Comparison of ENCODE assay signal across 37 cellular contexts in genomic region chr17:56823848-56824247, GRCh38.
"Had no signal": no experiment of that assay in that cellular context is flagged by ENCODE, and none has a peak within 500 bp of the region (broad histone marks: within the 10 kb centered on the region; RNA-seq: fewer than 3 reads in every experiment).

No MANE protein-coding gene starts in this region.

- H3K4me2 ChIP-seq: KMS-11 had no signal

- H3K9me3 ChIP-seq: ascending aorta, SJCRH30 had no signal

- DNase-seq: activated CD4-positive, alpha-beta T cell treated with anti-CD3 and anti-CD28 coated beads for 1 hour; activated CD4-positive, alpha-beta T cell treated with anti-CD3 and anti-CD28 coated beads for 48 hours; activated CD4-positive, CD25-positive, alpha-beta regulatory T cell; activated CD8-positive, alpha-beta T cell treated with anti-CD3 and anti-CD28 coated beads for 36 hours; activated gamma-delta T cell; activated naive CD4-positive, alpha-beta T cell treated with Interleukin-2 at 50 U/mL for 16 hours; activated naive CD8-positive, alpha-beta T cell treated with anti-CD3 and anti-CD28 coated beads, Interleukin-2, amount 10 ng/mL, durations not matched to agents 7 days and 5 days; activated T-cell treated with anti-CD3 and anti-CD28 coated beads, Interleukin-2, amount 50 U/mL, for 1 hour; activated T-cell treated with anti-CD3 and anti-CD28 coated beads, Interleukin-2, amount 50 U/mL, for 72 hours; amygdala; MM.1S; MV-4-11; NCI-H1092; NCI-H1436 treated with DMSO at 0.1 percent for 48 hours; NCI-H187; NCI-H2029 treated with DMSO at 0.1 percent for 48 hours; NCI-H2107; NCI-H2171; NCI-H2227 treated with DMSO at 0.1 percent for 48 hours; NCI-H446; NCI-H510A treated with DMSO at 0.1 percent for 48 hours; NCI-H526 treated with DMSO at 0.1 percent for 48 hours; NCI-H774; SHP77; SW 1271; T-helper 1 cell; T-helper 2 cell; T-helper 9 cell; WERI-Rb-1 had no signal

- H3K36me3 ChIP-seq: ascending aorta, cardiac muscle cell, SJCRH30, WERI-Rb-1 had no signal

- ATAC-seq: activated CD8-positive, alpha-beta T cell treated with anti-CD3 and anti-CD28 coated beads for 36 hours; activated T-cell treated with anti-CD3 and anti-CD28 coated beads, Interleukin-2, amount 50 U/mL, for 72 hours; Panc1 had no signal

- H3K27ac Mint-ChIP-seq: activated CD8-positive, alpha-beta T cell treated with anti-CD3 and anti-CD28 coated beads for 36 hours; activated naive CD4-positive, alpha-beta T cell treated with anti-CD3 and anti-CD28 coated beads, Interleukin-2, amount 50 U/mL, for 24 hours; activated naive CD8-positive, alpha-beta T cell treated with anti-CD3 and anti-CD28 coated beads, Interleukin-2, amount 10 ng/mL, durations not matched to agents 7 days and 5 days; activated T-helper 2 cell treated with anti-CD3 and anti-CD28 coated beads, Interferon-gamma antibody, Interleukin-2, Interleukin-4, amounts not matched to agents 10 μg/mL and 5 μg/mL and 100 μg/mL, durations not matched to agents 14 hours and 24 hours and 36 hours had no signal

- H3K4me1 ChIP-seq: ascending aorta had no signal

- H3K4me3 Mint-ChIP-seq: activated CD8-positive, alpha-beta T cell treated with anti-CD3 and anti-CD28 coated beads for 36 hours; activated naive CD4-positive, alpha-beta T cell treated with anti-CD3 and anti-CD28 coated beads, Interleukin-2, amount 50 U/mL, for 24 hours; activated naive CD8-positive, alpha-beta T cell treated with anti-CD3 and anti-CD28 coated beads, Interleukin-2, amount 10 ng/mL, durations not matched to agents 7 days and 5 days; activated T-cell treated with anti-CD3 and anti-CD28 coated beads, Interleukin-2, amount 50 U/mL, for 72 hours; central memory CD8-positive, alpha-beta T cell had no signal

- H3K9me3 Mint-ChIP-seq: activated CD8-positive, alpha-beta T cell treated with anti-CD3 and anti-CD28 coated beads for 36 hours; activated naive CD4-positive, alpha-beta T cell treated with anti-CD3 and anti-CD28 coated beads, Interleukin-2, amount 50 U/mL, for 24 hours; activated naive CD8-positive, alpha-beta T cell treated with anti-CD3 and anti-CD28 coated beads, Interleukin-2, amount 10 ng/mL, durations not matched to agents 7 days and 5 days; activated T-cell treated with anti-CD3 and anti-CD28 coated beads, Interleukin-2, amount 50 U/mL, for 72 hours; activated T-helper 2 cell treated with anti-CD3 and anti-CD28 coated beads, Interferon-gamma antibody, Interleukin-2, Interleukin-4, amounts not matched to agents 10 μg/mL and 5 μg/mL and 100 μg/mL, durations not matched to agents 14 hours and 24 hours and 36 hours; central memory CD8-positive, alpha-beta T cell had no signal

- H3K4me3 ChIP-seq: ascending aorta, cardiac muscle cell, SJCRH30 had no signal

- H3K27ac ChIP-seq: ascending aorta, cardiac muscle cell, KMS-11, SJCRH30, WERI-Rb-1 had no signal

- H3K27me3 ChIP-seq: ascending aorta, cardiac muscle cell, SJCRH30 had no signal

- H3K9ac ChIP-seq: KMS-11 had no signal

- H3K4me1 Mint-ChIP-seq: central memory CD8-positive, alpha-beta T cell had no signal
